ENCODE assay signal across 12 cellular contexts in genomic region chr10:11434323-11434722, GRCh38.
A peak's percentile ranks its signal among the peaks of the same experiment; 100 is the strongest.
DNase-seq lines count a peak whose midpoint lies in the region; ATAC-seq, FAIRE-seq and TF ChIP-seq lines count a peak whose summit lies in the region.
"Had no signal": no experiment of that assay in that cellular context is flagged by ENCODE, and none has a peak within 500 bp of the region (broad histone marks: within the 10 kb centered on the region; RNA-seq: fewer than 3 reads in every experiment).

No MANE protein-coding gene starts in this region.

- no peaks in the 10 kb centered on the region for H3K9me2 ChIP-seq in PC-9 (ENCODE audit: insufficient read depth)

- no peak overlapping the region for H2AFZ ChIP-seq in PC-9

- intact Hi-C loops in PC-9 (cut with micrococcal nuclease; ENCODE audit: unreplicated experiment) (no loop called here), posterior cingulate gyrus (cut with DNase I) (no loop called here)

- no TSS peak for BruUV-seq in PC-9 (replicated peaks; lab: Mats Ljungman, UMichigan)

- DNase-seq in ELR (ENCODE audit: low read depth): peak; percentile 6
- peak; percentile 18 for DNase-seq in H54 (ENCODE audit: insufficient read length, low spot score)
- DNase-seq in RWPE2 (ENCODE audit: low spot score): no peak
- DNase-seq in kidney epithelial cell (ENCODE audit: low read depth): no peak
- DNase-seq in PC-9: no peak
- DNase-seq in posterior cingulate gyrus: no peak
- DNase-seq: NCI-H1930; stimulated activated CD4-positive, alpha-beta T cell treated with anti-CD3 and anti-CD28 coated beads, Interleukin-1b, Interleukin-23, amount 100 ng/mL, for 48 hours; testis had no signal

- no peak for TF ChIP-seq POLR2A in H54 (IDR thresholded peaks at IDR 0.05; ENCODE audit: low read depth, low read length)

- TF ChIP-seq CTCF in RWPE2 (IDR thresholded peaks at IDR 0.05; ENCODE audit: poor library complexity, severe bottlenecking): peak; percentile 40
- TF ChIP-seq CTCF in kidney epithelial cell (IDR thresholded peaks at IDR 0.05; ENCODE audit: insufficient read depth, low read length, poor library complexity, severe bottlenecking): peak; percentile 31
- no peak for TF ChIP-seq CTCF in PC-9 (conservative IDR thresholded peaks at IDR 0.05)

- H3K27me3 ChIP-seq in RWPE2 (ENCODE audit: insufficient read depth, poor library complexity, severe bottlenecking): no peaks in the 10 kb centered on the region
- peaks cover 6% of the 10 kb centered on the region for H3K27me3 ChIP-seq in kidney epithelial cell (ENCODE audit: control insufficient read depth, insufficient read depth, low read length)
- H3K27me3 ChIP-seq in PC-9 (ENCODE audit: insufficient read depth, low read depth): peaks cover 33% of the 10 kb centered on the region
- H3K27me3 ChIP-seq: testis had no signal

- POLR2A ChIA-PET in PC-9 (lab: Charles Lee; ENCODE audit: unreplicated experiment): no interaction called here

- H4K20me1 ChIP-seq in PC-9 (ENCODE audit: insufficient read depth): no peaks in the 10 kb centered on the region

- H3K9me3 ChIP-seq in RWPE2 (ENCODE audit: severe bottlenecking) (no peaks in the 10 kb centered on the region), PC-9 (ENCODE audit: insufficient read depth, low read depth) (no peaks in the 10 kb centered on the region)
- H3K9me3 ChIP-seq: testis had no signal

- H3K4me3 ChIP-seq in RWPE2 (ENCODE audit: severe bottlenecking): no peak overlapping the region
- no peak overlapping the region for H3K4me3 ChIP-seq in kidney epithelial cell (ENCODE audit: low read depth, low read length)
- H3K4me3 ChIP-seq in PC-9: no peak overlapping the region
- H3K4me3 ChIP-seq: testis had no signal

- H3K4me2 ChIP-seq in PC-9: no peak overlapping the region

- ATAC-seq in RWPE2 (ENCODE audit: low read depth) (no peak), GM21367 (IDR thresholded peaks at IDR 0.05; ENCODE audit: unreplicated experiment) (no peak), GM21529 (IDR thresholded peaks at IDR 0.05; ENCODE audit: unreplicated experiment) (no peak)

- CTCF ChIA-PET in PC-9 (lab: Charles Lee): no interaction called here

- H3K4me1 ChIP-seq in RWPE2 (ENCODE audit: insufficient read depth, poor library complexity, severe bottlenecking) (no peaks in the 10 kb centered on the region), PC-9 (replicated peaks; ENCODE audit: insufficient read depth) (no peaks in the 10 kb centered on the region)
- H3K4me1 ChIP-seq: testis had no signal

- H3K36me3 ChIP-seq in RWPE2 (ENCODE audit: low read depth) (no peaks in the 10 kb centered on the region), kidney epithelial cell (ENCODE audit: control insufficient read depth, insufficient read depth, low read length) (no peaks in the 10 kb centered on the region), PC-9 (ENCODE audit: low read depth) (no peaks in the 10 kb centered on the region)

- FAIRE-seq in H54 (lab: Jason Lieb, UNC): no peak
- FAIRE-seq: G401.6 had no signal

- no peaks in the 10 kb centered on the region for H3F3A ChIP-seq in PC-9 (ENCODE audit: insufficient read depth, low read depth)

- H3K27ac ChIP-seq in RWPE2 (ENCODE audit: poor library complexity, severe bottlenecking) (no peak overlapping the region), PC-9 (no peak overlapping the region)
- H3K27ac ChIP-seq: testis had no signal

- no peaks in the 10 kb centered on the region for H3K79me2 ChIP-seq in PC-9 (ENCODE audit: low read depth)

Comparison
In these comparisons a context has a peak if more than half of its experiments do, and no peak if none do; other contexts are left out.
1. DNase-seq: peak in ELR (single experiment) and H54 (single experiment); none in RWPE2 (single experiment), kidney epithelial cell (single experiment), PC-9 (0 of 2) and posterior cingulate gyrus (0 of 10).